ENCODE assay signal across 18 cellular contexts in genomic region chr4:101218346-101218745, GRCh38.
DNase-seq lines count a peak whose midpoint lies in the region; ATAC-seq, FAIRE-seq and TF ChIP-seq lines count a peak whose summit lies in the region.
"Had no signal": no experiment of that assay in that cellular context is flagged by ENCODE, and none has a peak within 500 bp of the region (broad histone marks: within the 10 kb centered on the region; RNA-seq: fewer than 3 reads in every experiment).

No MANE protein-coding gene starts in this region.

- H3K27me3 Mint-ChIP-seq in astrocyte (ENCODE audit: low read depth, unreplicated experiment) (no peaks in the 10 kb centered on the region), Caco-2 (ENCODE audit: insufficient read depth, unreplicated experiment) (no peaks in the 10 kb centered on the region)
- H3K27me3 Mint-ChIP-seq: CD4-positive, CD25-positive, alpha-beta regulatory T cell had no signal

- intact Hi-C loops in Right ventricle myocardium inferior (cut with DNase I) (no loop called here), heart right ventricle (cut with DNase I) (no loop called here), Caco-2 (cut with micrococcal nuclease; ENCODE audit: unreplicated experiment) (no loop called here)

- no peak for TF ChIP-seq CTCF in astrocyte (IDR thresholded peaks at IDR 0.05; ENCODE audit: insufficient read depth, low read depth, low read length)
- no peak for TF ChIP-seq CTCF in fibroblast of pulmonary artery (IDR thresholded peaks at IDR 0.05; ENCODE audit: low read length, missing control alignments)
- no peak for TF ChIP-seq CTCF in heart right ventricle (IDR thresholded peaks at IDR 0.05)
- no peak for TF ChIP-seq CTCF in Caco-2 (IDR thresholded peaks at IDR 0.05; ENCODE audit: insufficient read depth in 1 of 2, low read depth in 1 of 2, low read length in 1 of 2, severe bottlenecking in 1 of 2, unreplicated experiment in 1 of 2)

- H3K4me3 Mint-ChIP-seq in astrocyte (ENCODE audit: unreplicated experiment) (no peak overlapping the region), Caco-2 (ENCODE audit: unreplicated experiment) (no peak overlapping the region)
- H3K4me3 Mint-ChIP-seq: CD4-positive, CD25-positive, alpha-beta regulatory T cell had no signal

- in situ Hi-C loops in G401 (cut with HindIII; ENCODE audit: low sequenced_read_pairs): no loop called here

- peak; percentile 17 for FAIRE-seq in astrocyte (lab: Jason Lieb, UNC)

- H3K4me3 ChIP-seq in astrocyte (ENCODE audit: insufficient read depth, low read depth, low read length) (no peak overlapping the region), fibroblast of pulmonary artery (replicated peaks; ENCODE audit: low read depth, low read length) (no peak overlapping the region), skeletal muscle satellite cell (ENCODE audit: low read length) (no peak overlapping the region), heart right ventricle (no peak overlapping the region), Caco-2 (ENCODE audit: low read depth, low read length) (no peak overlapping the region)

- H4K20me1 ChIP-seq in astrocyte (ENCODE audit: insufficient read depth, low read length): peaks cover 25% of the 10 kb centered on the region

- no peak overlapping the region for H3K27ac Mint-ChIP-seq in astrocyte (ENCODE audit: unreplicated experiment)
- no peak overlapping the region for H3K27ac Mint-ChIP-seq in Caco-2 (ENCODE audit: unreplicated experiment)
- H3K27ac Mint-ChIP-seq: CD4-positive, CD25-positive, alpha-beta regulatory T cell had no signal

- H3K9ac ChIP-seq in astrocyte (ENCODE audit: low read length) (no peak overlapping the region), skeletal muscle satellite cell (ENCODE audit: low read depth, low read length) (peak overlapping the region; percentile 8)

- H3K4me1 Mint-ChIP-seq in astrocyte (ENCODE audit: low read depth, unreplicated experiment) (peaks cover 34% of the 10 kb centered on the region), Caco-2 (ENCODE audit: low read depth, unreplicated experiment) (peaks cover 8% of the 10 kb centered on the region)

- H3K9me3 Mint-ChIP-seq in astrocyte (ENCODE audit: unreplicated experiment) (no peaks in the 10 kb centered on the region), Caco-2 (ENCODE audit: unreplicated experiment) (no peaks in the 10 kb centered on the region)
- H3K9me3 Mint-ChIP-seq: CD4-positive, CD25-positive, alpha-beta regulatory T cell had no signal

- H3K79me2 ChIP-seq in astrocyte (ENCODE audit: insufficient read depth, low read length): peaks cover 70% of the 10 kb centered on the region

- H3K4me2 ChIP-seq in astrocyte (ENCODE audit: low read length) (peak overlapping the region; percentile 11), skeletal muscle satellite cell (ENCODE audit: low read length) (no peak overlapping the region)

- H3K36me3 Mint-ChIP-seq in astrocyte (ENCODE audit: low read depth, unreplicated experiment) (no peaks in the 10 kb centered on the region), Caco-2 (ENCODE audit: insufficient read depth, unreplicated experiment) (no peaks in the 10 kb centered on the region)
- H3K36me3 Mint-ChIP-seq: CD4-positive, CD25-positive, alpha-beta regulatory T cell had no signal

- CTCF ChIA-PET in Caco-2 (lab: Charles Lee): no interaction called here

- H2AFZ ChIP-seq in astrocyte (ENCODE audit: low read depth, low read length): no peak overlapping the region

- H3K36me3 ChIP-seq in astrocyte (ENCODE audit: insufficient read depth, low read length) (no peaks in the 10 kb centered on the region), skeletal muscle satellite cell (ENCODE audit: insufficient read depth, low read length) (no peaks in the 10 kb centered on the region), heart right ventricle (no peaks in the 10 kb centered on the region), Caco-2 (ENCODE audit: control insufficient read depth, insufficient read depth, low read length) (no peaks in the 10 kb centered on the region)

- BruUV-seq in Caco-2 (replicated peaks; lab: Mats Ljungman, UMichigan): no TSS peak

- H3K27ac ChIP-seq in astrocyte (ENCODE audit: low read depth, low read length): peak overlapping the region; percentile 47
- H3K27ac ChIP-seq in heart right ventricle: peak overlapping the region in 1 of 10 donors; percentile 17

- POLR2A ChIA-PET in Caco-2 (lab: Charles Lee): no interaction called here

- H3K4me1 ChIP-seq in astrocyte (ENCODE audit: insufficient read depth, low read length): peaks cover 3% of the 10 kb centered on the region
- peaks cover 26% of the 10 kb centered on the region for H3K4me1 ChIP-seq in skeletal muscle satellite cell (ENCODE audit: control insufficient read depth, insufficient read depth, low read length)
- H3K4me1 ChIP-seq in heart right ventricle: peaks cover 0 to 59% (median 26%) of the 10 kb centered on the region in 9 donors
- H3K4me1 ChIP-seq in Caco-2: 0 out of 2 replicates have a peak, but pooled peaks cover 6% of the 10 kb centered on the region

- no peaks in the 10 kb centered on the region for H3K9me3 ChIP-seq in astrocyte (ENCODE audit: insufficient read depth, low read depth, low read length)
- no peaks in the 10 kb centered on the region for H3K9me3 ChIP-seq in skeletal muscle satellite cell (replicated peaks; ENCODE audit: low read length)
- H3K9me3 ChIP-seq in heart right ventricle: no peaks in the 10 kb centered on the region
- H3K9me3 ChIP-seq in Caco-2: no peaks in the 10 kb centered on the region

- ATAC-seq in Right ventricle myocardium inferior: no peak
- ATAC-seq in heart right ventricle: no peak
- ATAC-seq: Panc1 had no signal

- DNase-seq in G401 (ENCODE audit: low spot score) (peak; percentile 36), astrocyte (ENCODE audit: low read depth) (no peak), fibroblast of pulmonary artery (ENCODE audit: low read depth) (peak; percentile 21), Right ventricle myocardium inferior (ENCODE audit: missing footprints) (no peak), heart right ventricle (no peak), Caco-2 (no peak), SK-N-DZ (ENCODE audit: low spot score) (no peak)
- DNase-seq: ACHN; CD4-positive, CD25-positive, alpha-beta regulatory T cell; DMS79; GF-D8; H7; MM.1S; NCI-H2029; NCI-H510A treated with DMSO at 0.1 percent for 48 hours; SHP77 treated with DMSO at 0.1 percent for 48 hours had no signal

- 59 to 68% methylated on average over 3 of the region's 3 CpGs for WGBS in heart right ventricle, 2 donors

- H3K27me3 ChIP-seq in astrocyte (ENCODE audit: insufficient read depth, low read length): no peaks in the 10 kb centered on the region
- H3K27me3 ChIP-seq in skeletal muscle satellite cell (ENCODE audit: control insufficient read depth, insufficient read depth, low read length): no peaks in the 10 kb centered on the region
- no peaks in the 10 kb centered on the region for H3K27me3 ChIP-seq in heart right ventricle
- H3K27me3 ChIP-seq in Caco-2 (replicated peaks; ENCODE audit: control insufficient read depth, insufficient read depth, low read length): no peaks in the 10 kb centered on the region

Comparison
In these comparisons a context has a peak if more than half of its experiments do, and no peak if none do; other contexts are left out.
1. DNase-seq: peak in G401 (single experiment) and fibroblast of pulmonary artery (single experiment); none in astrocyte (single experiment), Right ventricle myocardium inferior (single experiment), heart right ventricle (0 of 2), Caco-2 (0 of 2) and SK-N-DZ (single experiment).